ENCODE assay signal across 10 cellular contexts in the genomic region with DNA sequence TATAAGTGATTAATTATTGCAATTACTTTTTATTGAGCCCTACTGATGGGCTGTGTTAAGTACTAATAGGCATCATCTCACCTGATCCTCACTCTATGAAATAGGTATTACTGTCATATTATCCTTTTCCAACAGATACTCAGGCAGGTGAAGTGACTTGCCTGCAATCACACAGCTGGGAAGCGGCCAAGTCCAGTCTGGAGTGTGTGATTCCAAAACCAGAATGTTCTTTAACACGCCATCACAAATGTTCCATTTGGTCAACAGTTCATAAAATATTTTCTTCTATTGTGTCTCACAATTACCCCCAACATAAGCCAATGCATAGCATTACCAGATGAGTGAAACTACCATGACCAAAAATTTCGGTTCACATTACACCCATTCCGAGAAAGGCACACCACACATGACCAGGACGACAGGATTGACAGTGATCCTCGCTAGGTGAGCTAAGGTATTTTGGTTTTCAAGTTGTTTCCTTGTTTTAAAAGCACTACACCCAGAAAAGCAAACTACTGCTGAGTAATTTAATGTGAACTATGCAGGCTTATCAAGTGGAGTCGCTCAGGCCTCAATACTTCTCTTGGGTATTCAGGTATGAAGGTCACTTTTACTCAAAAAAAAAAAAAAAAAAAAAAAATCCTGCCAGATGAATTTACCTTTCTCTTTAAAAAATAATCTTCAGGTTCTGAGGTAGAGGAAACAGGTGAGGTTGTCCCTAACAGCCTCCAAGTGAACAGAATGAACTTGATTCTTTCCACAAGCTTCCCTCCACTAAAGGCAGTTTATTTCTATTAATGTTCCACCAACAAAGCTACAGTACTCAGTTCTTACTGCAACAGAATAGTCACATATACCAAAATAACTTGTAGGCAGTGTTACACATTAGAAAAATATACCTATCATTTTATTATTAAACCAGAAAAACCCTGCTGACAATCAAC. TPM values are rescaled to one million over a fixed set of nuclear protein-coding genes. Genes with fewer than 3 reads are reported as not detected.
DNase-seq lines count a peak whose midpoint lies in the region; ATAC-seq and TF ChIP-seq lines count a peak whose summit lies in the region.
"Had no signal": no experiment of that assay in that cellular context is flagged by ENCODE, and none has a peak within 500 bp of the region (broad histone marks: within the 10 kb centered on the region; RNA-seq: fewer than 3 reads in every experiment).

No MANE protein-coding gene starts in this region.

- H3K27me3 Mint-ChIP-seq in CD14-positive monocyte (ENCODE audit: low read depth in 3 of 3): peaks cover 0 to 9% (median 7%) of the 10 kb centered on the region in 3 donors

- H2AFZ ChIP-seq in PC-3 (ENCODE audit: low read length) (no peak overlapping the region), neural cell (ENCODE audit: low read depth, low read length) (no peak overlapping the region)

- H3K36me3 ChIP-seq in PC-3 (ENCODE audit: low read depth, low read length): no peaks in the 10 kb centered on the region
- H3K36me3 ChIP-seq in neural cell (ENCODE audit: insufficient read depth, low read length): no peaks in the 10 kb centered on the region

- H3K4me1 ChIP-seq in PC-3 (ENCODE audit: insufficient read depth, low read length): peaks cover 80% of the 10 kb centered on the region

- TF ChIP-seq CTCF in CD14-positive monocyte (IDR thresholded peaks at IDR 0.05) (no peak), PC-3 (conservative IDR thresholded peaks at IDR 0.05; ENCODE audit: low read depth, low read length) (no peak), epithelial cell of proximal tubule (conservative IDR thresholded peaks at IDR 0.05; ENCODE audit: low read depth, low read length) (no peak), neural cell (IDR thresholded peaks at IDR 0.05; ENCODE audit: poor library complexity, severe bottlenecking) (no peak)

- ATAC-seq in PC-3: no peak
- ATAC-seq in GM18505 (IDR thresholded peaks at IDR 0.05; ENCODE audit: unreplicated experiment): no peak
- ATAC-seq in HG02938 (IDR thresholded peaks at IDR 0.05; ENCODE audit: unreplicated experiment): no peak
- ATAC-seq in HG03442 (IDR thresholded peaks at IDR 0.05; ENCODE audit: unreplicated experiment): no peak

- in situ Hi-C loops in G401 (cut with HindIII; ENCODE audit: low sequenced_read_pairs): no loop called here

- BruUV-seq in PC-3 (replicated peaks; lab: Mats Ljungman, UMichigan): TSS peak; percentile 40

- H3K4me1 Mint-ChIP-seq in CD14-positive monocyte: peaks cover 78% of the 10 kb centered on the region

- peak overlapping the region; percentile 96 to 97 for H3K4me3 Mint-ChIP-seq in CD14-positive monocyte

- TF ChIP-seq POLR2A in GM18505 (IDR thresholded peaks at IDR 0.05; ENCODE audit: borderline replicate concordance, extremely low read depth, insufficient read depth, insufficient read length): no peak

- H3K9me3 ChIP-seq in PC-3 (ENCODE audit: low read length): no peaks in the 10 kb centered on the region
- no peaks in the 10 kb centered on the region for H3K9me3 ChIP-seq in neural cell (ENCODE audit: low read length)

- H3K4me2 ChIP-seq in PC-3 (ENCODE audit: low read length) (peak overlapping the region; percentile 84), neural cell (ENCODE audit: low read length) (peak overlapping the region; percentile 90)

- peak overlapping the region; percentile 99 for H3K9ac ChIP-seq in PC-3 (ENCODE audit: low read length)
- peak overlapping the region; percentile 19 for H3K9ac ChIP-seq in neural cell (ENCODE audit: low read length)

- peak overlapping the region; percentile 90 for H3K27ac ChIP-seq in PC-3 (ENCODE audit: low read length)
- peak overlapping the region; percentile 90 for H3K27ac ChIP-seq in neural cell (ENCODE audit: low read length)

- intact Hi-C loops in CD14-positive monocyte (cut with micrococcal nuclease) (loop anchor here in 1 of 2 donors (5.0 kb wide), 1 partner anchor 54 kb away; no protein-coding TSS in a partner anchor), PC-3 (cut with micrococcal nuclease) (loop anchor here (2.0 to 5.0 kb wide), 3 partner anchors 25 to 769 kb away; no protein-coding TSS in a partner anchor)

- H3K9me3 Mint-ChIP-seq in CD14-positive monocyte: peaks cover 3 to 9% (median 6%) of the 10 kb centered on the region in 7 donors

- TF ChIP-seq RAD21 in neural cell (conservative IDR thresholded peaks at IDR 0.05): no peak

- H3K27ac Mint-ChIP-seq in CD14-positive monocyte: peak overlapping the region in 5 of 7 donors; percentile 23 to 94 (median 50)

- CTCF ChIA-PET in PC-3 (lab: Charles Lee): interaction anchor here (0.6 to 1.3 kb wide), 3 partner anchors 24 to 222 kb away, joined by 3 to 4 read pairs (median 3); no protein-coding TSS in a partner anchor

- H3K27me3 ChIP-seq in PC-3 (ENCODE audit: low read length) (no peaks in the 10 kb centered on the region), neural cell (ENCODE audit: insufficient read depth, low read depth, low read length) (no peaks in the 10 kb centered on the region)

- H3K36me3 Mint-ChIP-seq in CD14-positive monocyte: peaks cover 8 to 17% of the 10 kb centered on the region in 2 donors

- H3K4me3 ChIP-seq in PC-3 (ENCODE audit: low read length) (peak overlapping the region; percentile 89), epithelial cell of proximal tubule (ENCODE audit: low read depth, low read length) (peak overlapping the region; percentile 95), neural cell (ENCODE audit: low read length) (peak overlapping the region; percentile 96)

- no peaks in the 10 kb centered on the region for H3K9me2 ChIP-seq in PC-3 (replicated peaks; ENCODE audit: low read length)
- H3K9me2 ChIP-seq in neural cell (ENCODE audit: insufficient read depth, low read length): no peaks in the 10 kb centered on the region

- POLR2A ChIA-PET in PC-3 (lab: Charles Lee; ENCODE audit: unreplicated experiment): interaction anchor here (0.6 to 1.0 kb wide), 3 partner anchors 23 to 317 kb away, joined by 4 to 7 read pairs (median 7); no protein-coding TSS in a partner anchor

- H4K20me1 ChIP-seq in PC-3 (ENCODE audit: low read length) (peaks cover 13% of the 10 kb centered on the region; the same call in 1 of the 2 replicates), neural cell (ENCODE audit: insufficient read depth) (peaks cover 3% of the 10 kb centered on the region)

- DNase-seq in CD14-positive monocyte (ENCODE audit: low spot score) (no peak), PC-3 (peak; percentile 46), epithelial cell of proximal tubule (ENCODE audit: low read depth) (no peak), G401 (ENCODE audit: low spot score) (no peak)
- DNase-seq: effector memory CD4-positive, alpha-beta T cell; GF-D8 had no signal

- H3K79me2 ChIP-seq in PC-3 (ENCODE audit: low read length) (peaks cover 86% of the 10 kb centered on the region), neural cell (replicated peaks; ENCODE audit: insufficient read depth, low read length) (peaks cover 64% of the 10 kb centered on the region)

- no peak for TF ChIP-seq EP300 in neural cell (conservative IDR thresholded peaks at IDR 0.05; ENCODE audit: poor library complexity, severe bottlenecking)

- H3F3A ChIP-seq in PC-3 (ENCODE audit: low read length, unreplicated experiment) (peaks cover 33% of the 10 kb centered on the region), neural cell (ENCODE audit: insufficient read depth, low read length, poor library complexity, severe bottlenecking) (peaks cover 7% of the 10 kb centered on the region)

TF ChIP-seq in neural cell, 6 proteins besides CTCF, POLR2A, EP300 and RAD21:
- TF ChIP-seq TAF1 (IDR thresholded peaks at IDR 0.05; ENCODE audit: low read depth): no peak
- no peak for TF ChIP-seq REST (IDR thresholded peaks at IDR 0.05; ENCODE audit: borderline replicate concordance)
- TF ChIP-seq SMC3 (conservative IDR thresholded peaks at IDR 0.05; ENCODE audit: poor library complexity): no peak

RNA-seq across cellular contexts. Expression of gene VPS37B, which starts 2.4 kb away (rescaled TPM):
- polyA plus RNA-seq in CD14-positive monocyte (10 to 100 TPM; 12.3 to 16.4 TPM), neural cell (30.2 and 36.7 TPM in 2 replicates)
- total RNA-seq in PC-3 (2014; rRNA removed) (74.3 and 80.8 TPM in 2 replicates), epithelial cell of proximal tubule (58.9 and 73.4 TPM in 2 replicates)
- 44.3 and 46.3 TPM in 2 replicates for polyA minus RNA-seq in neural cell
- total RNA-seq in G401 (2014; rRNA removed; shearing (Covaris generic)): 38.3 and 53.4 TPM in 2 replicates

RNA-seq across cellular contexts. Expression of gene HIP1R, which starts 58.2 kb away (rescaled TPM):
- polyA plus RNA-seq in CD14-positive monocyte (under 1 TPM in 1 of 2 donors, not detected in 1; 0.09 TPM), neural cell (270 and 297 TPM in 2 replicates)
- total RNA-seq in PC-3 (2014; rRNA removed) (46.1 and 83.6 TPM in 2 replicates), epithelial cell of proximal tubule (66.4 and 91.0 TPM in 2 replicates)
- polyA minus RNA-seq in neural cell: 112 and 136 TPM in 2 replicates
- total RNA-seq in G401 (2014; rRNA removed; shearing (Covaris generic)): 14.0 and 19.3 TPM in 2 replicates
